1 cellular context compared by ENCODE assay signal in genomic region chr7:69817835-69818646, GRCh38.
A peak's percentile ranks its signal among the peaks of the same experiment; 100 is the strongest.
TF ChIP-seq lines count a peak whose summit lies in the region.

No MANE protein-coding gene starts in this region.

TF ChIP-seq in neural cell, 6 proteins besides CTCF, POLR2A, EP300 and RAD21 (continued from another document):
- TF ChIP-seq REST (IDR thresholded peaks at IDR 0.05; ENCODE audit: borderline replicate concordance), result peak; percentile 67
